1 cellular context compared by ENCODE assay signal in genomic region chr3:53845103-53845880, GRCh38.
TF ChIP-seq lines count a peak whose summit lies in the region.

No MANE protein-coding gene starts in this region.

TF ChIP-seq in H1, 55 proteins besides CTCF, POLR2A, EP300 and RAD21:
- TF ChIP-seq TCF12 (IDR thresholded peaks at IDR 0.05; ENCODE audit: low read depth, low read length), result 0 out of 2 replicates have a peak, but pooled peaks have one; percentile 30
- no peak for TF ChIP-seq BACH1 (IDR thresholded peaks at IDR 0.05; ENCODE audit: low read length)
- no peak for TF ChIP-seq FOSL1 (IDR thresholded peaks at IDR 0.05; ENCODE audit: insufficient read depth, low read depth, low read length)
- TF ChIP-seq EGR1 (IDR thresholded peaks at IDR 0.05; ENCODE audit: borderline replicate concordance, low read depth, low read length), result peak; percentile 74; the same call in 1 of the 2 replicates
- peak; percentile 68 for TF ChIP-seq GABPA (IDR thresholded peaks at IDR 0.05; ENCODE audit: borderline replicate concordance, insufficient read depth, low read length)
- TF ChIP-seq KDM1A (IDR thresholded peaks at IDR 0.05; ENCODE audit: borderline replicate concordance, low read length), result peak; percentile 91
- TF ChIP-seq SP1 (IDR thresholded peaks at IDR 0.05; ENCODE audit: low read depth, low read length), result no peak
- 0 out of 2 replicates have a peak, but pooled peaks have one; percentile 52 for TF ChIP-seq SP4 (IDR thresholded peaks at IDR 0.05; ENCODE audit: low read length)
